Comparison of ENCODE assay signal across 1 cellular context in the genomic region with DNA sequence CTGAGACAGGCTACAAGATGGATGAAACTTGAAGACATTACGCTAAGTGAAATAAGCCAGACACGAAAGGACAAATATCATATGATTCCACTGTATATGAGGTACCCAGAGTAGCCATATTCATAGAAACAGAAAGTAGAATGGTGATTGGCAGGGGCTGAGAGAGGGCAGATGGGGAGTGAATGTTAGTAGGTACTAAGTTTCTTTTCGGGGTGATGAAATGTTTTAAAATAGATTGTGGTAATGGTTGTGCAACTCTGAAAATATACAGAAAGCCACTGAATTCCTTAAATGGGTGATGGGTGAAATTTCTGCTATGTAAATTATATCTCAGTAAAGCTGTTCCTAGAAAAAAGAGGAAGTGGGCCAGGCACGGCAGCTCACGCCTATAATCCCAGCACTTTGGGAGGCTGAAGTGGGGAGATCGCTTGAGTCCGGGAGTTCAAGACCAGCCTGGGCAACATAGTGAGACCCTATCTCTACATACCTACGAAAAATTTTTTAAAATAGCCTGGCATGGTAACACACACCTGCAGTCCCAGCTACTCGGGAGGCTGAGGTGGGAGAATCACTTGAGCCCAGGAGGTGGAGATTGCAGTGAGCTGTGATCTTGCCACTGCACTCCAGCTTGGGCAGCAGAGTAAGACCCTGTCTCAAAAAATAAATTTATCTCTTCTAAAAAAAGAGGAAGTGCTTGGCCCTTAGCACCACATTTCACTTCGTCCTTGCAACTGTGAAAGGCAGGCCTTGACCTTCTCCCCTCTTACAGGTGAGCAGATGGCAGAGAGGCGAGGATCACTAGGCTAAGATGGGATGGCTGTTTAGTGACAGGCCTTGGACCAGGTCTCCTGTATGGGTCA.
TF ChIP-seq lines count a peak whose summit lies in the region.

No MANE protein-coding gene starts in this region.

TF ChIP-seq in H1, 55 proteins besides CTCF, POLR2A, EP300 and RAD21:
- no peak for TF ChIP-seq POU5F1 (IDR thresholded peaks at IDR 0.05; ENCODE audit: low read depth, low read length)
- TF ChIP-seq BCL11A (IDR thresholded peaks at IDR 0.05; ENCODE audit: low read depth in 2 of 2, low read length in 2 of 2), result no peak
- no peak for TF ChIP-seq SRF (IDR thresholded peaks at IDR 0.05; ENCODE audit: low read depth, low read length)
- TF ChIP-seq, protein P1, sequence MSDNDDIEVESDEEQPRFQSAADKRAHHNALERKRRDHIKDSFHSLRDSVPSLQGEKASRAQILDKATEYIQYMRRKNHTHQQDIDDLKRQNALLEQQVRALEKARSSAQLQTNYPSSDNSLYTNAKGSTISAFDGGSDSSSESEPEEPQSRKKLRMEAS (IDR thresholded peaks at IDR 0.05), result no peak
- no peak for TF ChIP-seq MAFK (IDR thresholded peaks at IDR 0.05; ENCODE audit: low read depth, low read length)
- no peak for TF ChIP-seq KDM1A (IDR thresholded peaks at IDR 0.05; ENCODE audit: borderline replicate concordance, low read length)
- TF ChIP-seq YY1 (IDR thresholded peaks at IDR 0.05; ENCODE audit: low read depth, low read length), result no peak
- TF ChIP-seq RNF2 (IDR thresholded peaks at IDR 0.05; ENCODE audit: borderline replicate concordance, low read depth, low read length, missing control alignments, poor library complexity, severe bottlenecking), result no peak
- no peak for TF ChIP-seq EZH2 (IDR thresholded peaks at IDR 0.05; ENCODE audit: low read depth, low read length, severe bottlenecking)
- no peak for TF ChIP-seq SAP30 (IDR thresholded peaks at IDR 0.05; ENCODE audit: insufficient read depth, insufficient replicate concordance, low read length)
- no peak for TF ChIP-seq EGR1 (IDR thresholded peaks at IDR 0.05; ENCODE audit: borderline replicate concordance, low read depth, low read length)
- TF ChIP-seq, protein P2, sequence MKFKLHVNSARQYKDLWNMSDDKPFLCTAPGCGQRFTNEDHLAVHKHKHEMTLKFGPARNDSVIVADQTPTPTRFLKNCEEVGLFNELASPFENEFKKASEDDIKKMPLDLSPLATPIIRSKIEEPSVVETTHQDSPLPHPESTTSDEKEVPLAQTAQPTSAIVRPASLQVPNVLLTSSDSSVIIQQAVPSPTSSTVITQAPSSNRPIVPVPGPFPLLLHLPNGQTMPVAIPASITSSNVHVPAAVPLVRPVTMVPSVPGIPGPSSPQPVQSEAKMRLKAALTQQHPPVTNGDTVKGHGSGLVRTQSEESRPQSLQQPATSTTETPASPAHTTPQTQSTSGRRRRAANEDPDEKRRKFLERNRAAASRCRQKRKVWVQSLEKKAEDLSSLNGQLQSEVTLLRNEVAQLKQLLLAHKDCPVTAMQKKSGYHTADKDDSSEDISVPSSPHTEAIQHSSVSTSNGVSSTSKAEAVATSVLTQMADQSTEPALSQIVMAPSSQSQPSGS (IDR thresholded peaks at IDR 0.05; ENCODE audit: low read length), result no peak
